ENCODE assay signal across 14 cellular contexts in genomic region chr9:134418354-134418753, GRCh38.
DNase-seq lines count a peak whose midpoint lies in the region; ATAC-seq, FAIRE-seq and TF ChIP-seq lines count a peak whose summit lies in the region.
"Had no signal": no experiment of that assay in that cellular context is flagged by ENCODE, and none has a peak within 500 bp of the region (broad histone marks: within the 10 kb centered on the region; RNA-seq: fewer than 3 reads in every experiment).

No MANE protein-coding gene starts in this region.

- H3K27me3 ChIP-seq in HepG2 (ENCODE audit: control insufficient read depth in 1 of 2, insufficient read depth in 2 of 2, low read length in 2 of 2) (no peaks in the 10 kb centered on the region), skeletal muscle tissue (ENCODE audit: control insufficient read depth in 3 of 3, insufficient read depth in 3 of 3, low read length in 3 of 3) (no peaks in the 10 kb centered on the region)

- peak overlapping the region; percentile 97 for H3K27ac ChIP-seq in RWPE1
- no peak overlapping the region for H3K27ac ChIP-seq in HepG2 (ENCODE audit: extremely low read length, insufficient read depth, low read length)
- peak overlapping the region; percentile 36 for H3K27ac ChIP-seq in skeletal muscle tissue (ENCODE audit: low read depth, low read length)
- H3K27ac ChIP-seq: C4-2B had no signal

- no peaks in the 10 kb centered on the region for H3K27me3 Mint-ChIP-seq in dendritic cell treated with granulocyte-macrophage colony-stimulating factor and Interleukin-4, amounts not matched to agents 40 ng/mL and 50 ng/mL, for 4 days

- no peak overlapping the region for H3K4me3 ChIP-seq in HepG2 (replicated peaks in 1 of 3; ENCODE audit: insufficient read depth in 1 of 3, low read depth in 2 of 3, low read length in 3 of 3)
- peak overlapping the region in 1 of 3 donors; percentile 13 for H3K4me3 ChIP-seq in skeletal muscle tissue (ENCODE audit: low read length in 3 of 3)

- no peaks in the 10 kb centered on the region for H3K79me2 ChIP-seq in HepG2 (ENCODE audit: insufficient read depth, low read length)

- H2AFZ ChIP-seq in HepG2 (ENCODE audit: low read length): no peak overlapping the region

- no peak for TF ChIP-seq POLR2A in HepG2 (IDR thresholded peaks at IDR 0.05; ENCODE audit: insufficient read depth in 1 of 2, low read depth in 2 of 2, low read length in 2 of 2)

- TF ChIP-seq EP300 in HepG2 (IDR thresholded peaks at IDR 0.05; ENCODE audit: low read depth in 2 of 2, low read length in 2 of 2) (no peak), HepG2 (CRISPR knock-in tag; IDR thresholded peaks at IDR 0.05; ENCODE audit: borderline replicate concordance) (no peak)

- H3K9ac ChIP-seq in HepG2 (ENCODE audit: insufficient read depth, low read depth, low read length): no peak overlapping the region
- peak overlapping the region; percentile 14 to 73 (median 51) for H3K9ac ChIP-seq in skeletal muscle tissue (ENCODE audit: low read depth in 1 of 3, low read length in 3 of 3)

- peaks cover 12 to 45% of the 10 kb centered on the region in 2 experiments; a peak in 4 of 5 replicates for H3K36me3 ChIP-seq in HepG2 (replicated peaks in 1 of 2; ENCODE audit: control insufficient read depth in 1 of 2, insufficient read depth in 2 of 2, low read length in 2 of 2)
- peaks cover 6 to 33% (median 32%) of the 10 kb centered on the region in 3 donors for H3K36me3 ChIP-seq in skeletal muscle tissue (ENCODE audit: control insufficient read depth in 3 of 3, insufficient read depth in 3 of 3, low read length in 3 of 3)

- H3K9me3 Mint-ChIP-seq in dendritic cell treated with granulocyte-macrophage colony-stimulating factor and Interleukin-4, amounts not matched to agents 40 ng/mL and 50 ng/mL, for 4 days: no peaks in the 10 kb centered on the region
- H3K9me3 Mint-ChIP-seq: HFFc6 had no signal

- no peak overlapping the region for H3K4me3 Mint-ChIP-seq in dendritic cell treated with granulocyte-macrophage colony-stimulating factor and Interleukin-4, amounts not matched to agents 40 ng/mL and 50 ng/mL, for 4 days
- H3K4me3 Mint-ChIP-seq: HFFc6 had no signal

- no peaks in the 10 kb centered on the region for H4K20me1 ChIP-seq in HepG2 (ENCODE audit: insufficient read depth, low read length)

- H3K9me3 ChIP-seq in HepG2 (ENCODE audit: low read length) (no peaks in the 10 kb centered on the region), skeletal muscle tissue (ENCODE audit: control insufficient read depth in 3 of 3, low read length in 3 of 3) (no peaks in the 10 kb centered on the region)

- H3K4me2 ChIP-seq in HepG2 (ENCODE audit: low read depth, low read length): no peak overlapping the region

- no peak for TF ChIP-seq RAD21 in HepG2 (CRISPR knock-in tag; IDR thresholded peaks at IDR 0.05)

- peaks cover 79% of the 10 kb centered on the region for H3K4me1 Mint-ChIP-seq in dendritic cell treated with granulocyte-macrophage colony-stimulating factor and Interleukin-4, amounts not matched to agents 40 ng/mL and 50 ng/mL, for 4 days (ENCODE audit: low read depth)

- in situ Hi-C loops in HepG2 (cut with HindIII; ENCODE audit: extremely low pct_ligation_motif_present, low pct_unique_long_range_greater_than_20kb): no loop called here

- no TSS peak for BruUV-seq in HepG2 (replicated peaks; lab: Mats Ljungman, UMichigan)

- no peak for FAIRE-seq in HepG2 (lab: Jason Lieb, UNC)

- POLR2A ChIA-PET in RWPE1 (lab: Yijun Ruan, JAX; ENCODE audit: low non-redundant PET): no interaction called here
- POLR2A ChIA-PET in HepG2 (lab: Yijun Ruan, JAX): no interaction called here

- intact Hi-C loops in dendritic cell treated with granulocyte-macrophage colony-stimulating factor and Interleukin-4, amounts not matched to agents 40 ng/mL and 50 ng/mL, for 4 days (cut with micrococcal nuclease): no loop called here
- intact Hi-C loops in HepG2 (cut with micrococcal nuclease; ENCODE audit: unreplicated experiment): no loop called here

- peaks cover 100% of the 10 kb centered on the region for H3K36me3 Mint-ChIP-seq in dendritic cell treated with granulocyte-macrophage colony-stimulating factor and Interleukin-4, amounts not matched to agents 40 ng/mL and 50 ng/mL, for 4 days (ENCODE audit: low read depth)

- TF ChIP-seq CTCF in RWPE1 (conservative IDR thresholded peaks at IDR 0.05; ENCODE audit: low read depth): no peak
- TF ChIP-seq CTCF in HepG2 (CRISPR knock-in tag; IDR thresholded peaks at IDR 0.05): no peak

- CTCF ChIA-PET in RWPE1 (lab: Yijun Ruan, JAX): interaction anchor here (0.6 to 1.4 kb wide), 2 partner anchors 17 to 247 kb away, joined by 3 to 5 read pairs; no protein-coding TSS in a partner anchor
- CTCF ChIA-PET in HepG2 (lab: Yijun Ruan, JAX; ENCODE audit: low intra/inter-chr PET ratio, low total read pairs): no interaction called here

- WGBS in HepG2 (ENCODE audit: low lambda C conversion rate): no CpG with 5 or more reads among the region's 8 CpGs

- DNase-seq in RWPE1 (ENCODE audit: low spot score): no peak
- no peak for DNase-seq in HepG2 (ENCODE audit: low spot score)
- DNase-seq in NCI-H2196 (lab: John Stamatoyannopoulos, UW; ENCODE audit: unreplicated experiment): no peak
- DNase-seq in NOMO-1 (lab: John Stamatoyannopoulos, UW; ENCODE audit: unreplicated experiment in 2 of 2): no peak
- DNase-seq: HFFc6, KG1, NCI-H1436, NCI-H2081, NCI-H510A, NCI-H774 had no signal

- peak overlapping the region; percentile 50 for H3K27ac Mint-ChIP-seq in dendritic cell treated with granulocyte-macrophage colony-stimulating factor and Interleukin-4, amounts not matched to agents 40 ng/mL and 50 ng/mL, for 4 days
- H3K27ac Mint-ChIP-seq: HFFc6 had no signal

- H3K4me1 ChIP-seq in HepG2 (ENCODE audit: insufficient read depth, low read length) (peaks cover 15% of the 10 kb centered on the region), skeletal muscle tissue (ENCODE audit: control insufficient read depth in 3 of 3, insufficient read depth in 3 of 3, low read length in 3 of 3) (peaks cover 73 to 96% (median 85%) of the 10 kb centered on the region in 3 donors)

- ATAC-seq in HepG2 (no peak), HG02970 (IDR thresholded peaks at IDR 0.05; ENCODE audit: low FRiP score, unreplicated experiment) (no peak)

TF ChIP-seq in HepG2, 621 proteins besides CTCF, POLR2A, EP300 and RAD21:
- TF ChIP-seq AGO2 (optimal IDR thresholded peaks at IDR 0.05; ENCODE audit: low read depth, low read length) (peak; percentile 13), MZF1 (CRISPR knock-in tag; IDR thresholded peaks at IDR 0.05; ENCODE audit: borderline replicate concordance) (no peak)
